Comparison of ENCODE assay signal across 9 cellular contexts in the genomic region with DNA sequence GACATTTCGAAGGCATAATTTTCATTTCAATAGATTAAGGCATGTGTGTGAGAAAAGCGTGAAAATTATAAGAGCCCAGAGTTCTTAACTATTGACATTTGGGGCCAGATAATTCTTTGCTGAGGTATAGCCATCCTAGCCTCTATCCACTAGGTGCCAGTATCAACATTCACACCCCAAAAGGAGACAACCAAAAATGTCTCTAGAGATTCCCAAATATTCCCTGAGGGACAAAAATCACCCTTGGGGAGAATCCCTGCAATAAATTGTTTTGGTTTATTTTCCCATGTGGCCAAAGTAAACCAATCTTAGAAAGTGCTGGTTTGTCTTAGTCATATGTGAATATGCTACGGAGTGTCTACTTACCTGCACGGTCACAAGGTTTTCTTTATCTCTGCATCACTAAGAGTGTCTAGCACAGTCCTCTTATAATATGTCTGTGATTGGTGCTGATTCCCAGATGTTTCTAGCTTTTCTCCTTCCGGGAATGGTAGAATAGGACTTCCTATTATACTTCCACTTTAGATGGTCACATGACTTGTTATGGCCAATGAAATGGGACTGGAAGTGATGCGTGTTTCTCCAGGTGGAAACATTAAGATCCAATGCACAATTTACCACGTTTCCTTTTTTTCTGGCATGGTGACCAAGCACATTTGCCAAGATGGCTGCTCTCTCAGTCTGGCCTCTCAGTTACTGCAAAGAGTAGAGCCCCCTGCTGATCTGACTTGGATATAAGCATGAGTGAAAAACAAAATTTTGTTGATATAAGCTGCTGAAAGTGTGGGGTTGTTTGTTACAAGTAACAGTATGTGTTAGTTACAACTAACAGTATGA. TPM values are rescaled to one million over a fixed set of nuclear protein-coding genes. Genes with fewer than 3 reads are reported as not detected.
DNase-seq lines count a peak whose midpoint lies in the region; ATAC-seq and TF ChIP-seq lines count a peak whose summit lies in the region.
"Had no signal": no experiment of that assay in that cellular context is flagged by ENCODE, and none has a peak within 500 bp of the region (broad histone marks: within the 10 kb centered on the region; RNA-seq: fewer than 3 reads in every experiment).

No MANE protein-coding gene starts in this region.

- peak overlapping the region in 1 of 2 donors; percentile 31 for H3K27ac Mint-ChIP-seq in activated naive CD4-positive, alpha-beta T cell treated with anti-CD3 and anti-CD28 coated beads, Interleukin-2, amount 50 U/mL, for 72 hours
- no peak overlapping the region for H3K27ac Mint-ChIP-seq in activated naive CD4-positive, alpha-beta T cell treated with anti-CD3 and anti-CD28 coated beads, Interleukin-2, amount 10 ng/mL, durations not matched to agents 7 days and 5 days

- H3K4me1 Mint-ChIP-seq in activated naive CD4-positive, alpha-beta T cell treated with anti-CD3 and anti-CD28 coated beads, Interleukin-2, amount 10 ng/mL, durations not matched to agents 7 days and 5 days = no peaks in the 10 kb centered on the region
- H3K4me1 Mint-ChIP-seq: central memory CD8-positive, alpha-beta T cell had no signal

- H3K27me3 Mint-ChIP-seq in activated naive CD4-positive, alpha-beta T cell treated with anti-CD3 and anti-CD28 coated beads, Interleukin-2, amount 10 ng/mL, durations not matched to agents 7 days and 5 days = peaks cover 14% of the 10 kb centered on the region

- no peaks in the 10 kb centered on the region for H3K36me3 Mint-ChIP-seq in activated naive CD4-positive, alpha-beta T cell treated with anti-CD3 and anti-CD28 coated beads, Interleukin-2, amount 50 U/mL, for 72 hours
- H3K36me3 Mint-ChIP-seq in activated naive CD4-positive, alpha-beta T cell treated with anti-CD3 and anti-CD28 coated beads, Interleukin-2, amount 10 ng/mL, durations not matched to agents 7 days and 5 days = no peaks in the 10 kb centered on the region

- CTCF ChIA-PET in activated naive CD4-positive, alpha-beta T cell treated with anti-CD3 and anti-CD28 coated beads, Interleukin-2, amount 10 ng/mL, durations not matched to agents 7 days and 5 days (lab: Charles Lee) = interaction anchor here (0.9 to 3.5 kb wide), 8 partner anchors 10 to 124 kb away, joined by 3 to 14 read pairs (median 6); no protein-coding TSS in a partner anchor

- no peak overlapping the region for H3K4me3 Mint-ChIP-seq in activated naive CD4-positive, alpha-beta T cell treated with anti-CD3 and anti-CD28 coated beads, Interleukin-2, amount 10 ng/mL, durations not matched to agents 7 days and 5 days
- H3K4me3 Mint-ChIP-seq: central memory CD8-positive, alpha-beta T cell had no signal

- intact Hi-C loops in left ventricle myocardium superior (cut with micrococcal nuclease) = no loop called here

- no peak for DNase-seq in activated naive CD4-positive, alpha-beta T cell treated with anti-CD3 and anti-CD28 coated beads, Interleukin-2, amount 50 U/mL, for 72 hours (ENCODE audit: low spot score in 2 of 2)
- DNase-seq in activated naive CD4-positive, alpha-beta T cell treated with anti-CD3 and anti-CD28 coated beads, Interleukin-2, amount 10 ng/mL, durations not matched to agents 7 days and 5 days = no peak
- no peak for DNase-seq in HFF-Myc (ENCODE audit: extremely low read depth, low read depth)
- peak; percentile 43 for DNase-seq in MV-4-11 (lab: John Stamatoyannopoulos, UW)
- no peak for DNase-seq in left ventricle myocardium superior
- DNase-seq in SK-N-DZ (ENCODE audit: low spot score) = no peak
- no peak for DNase-seq in ecto neural progenitor cell (ENCODE audit: low spot score)
- DNase-seq in NCI-H1105 (lab: John Stamatoyannopoulos, UW) = no peak

- H3K4me3 ChIP-seq in HFF-Myc (replicated peaks; ENCODE audit: low read depth, low read length) = no peak overlapping the region

- peak; percentile 28 to 40 for ATAC-seq in activated naive CD4-positive, alpha-beta T cell treated with anti-CD3 and anti-CD28 coated beads, Interleukin-2, amount 50 U/mL, for 72 hours
- ATAC-seq in left ventricle myocardium superior = peak; percentile 55

- H3K9me3 Mint-ChIP-seq in activated naive CD4-positive, alpha-beta T cell treated with anti-CD3 and anti-CD28 coated beads, Interleukin-2, amount 50 U/mL, for 72 hours = no peaks in the 10 kb centered on the region
- no peaks in the 10 kb centered on the region for H3K9me3 Mint-ChIP-seq in activated naive CD4-positive, alpha-beta T cell treated with anti-CD3 and anti-CD28 coated beads, Interleukin-2, amount 10 ng/mL, durations not matched to agents 7 days and 5 days
- H3K9me3 Mint-ChIP-seq: central memory CD8-positive, alpha-beta T cell had no signal

- TF ChIP-seq CTCF in HFF-Myc (IDR thresholded peaks at IDR 0.05; ENCODE audit: low read depth, low read length, missing control alignments) = peak; percentile 25

RNA-seq across cellular contexts. Expression of gene KBTBD8, which starts 8.0 kb away (rescaled TPM):
- 10 to 100 TPM in 1 of 2 donors, 1 to 10 TPM in 1; 7.7 to 12.1 TPM for total RNA-seq in activated naive CD4-positive, alpha-beta T cell treated with anti-CD3 and anti-CD28 coated beads, Interleukin-2, amount 50 U/mL, for 72 hours
- total RNA-seq in left ventricle myocardium superior = 5.8 TPM
- polyA plus RNA-seq in SK-N-DZ (2014; cell fraction: cytosol; rRNA removed) = 3.3 and 10.4 TPM in 2 replicates
- 2.0 and 4.6 TPM in 2 replicates for polyA plus RNA-seq in SK-N-DZ (2014; cell fraction: nucleus; rRNA removed)
